Comparison of ENCODE assay signal across 9 cellular contexts in the genomic region with DNA sequence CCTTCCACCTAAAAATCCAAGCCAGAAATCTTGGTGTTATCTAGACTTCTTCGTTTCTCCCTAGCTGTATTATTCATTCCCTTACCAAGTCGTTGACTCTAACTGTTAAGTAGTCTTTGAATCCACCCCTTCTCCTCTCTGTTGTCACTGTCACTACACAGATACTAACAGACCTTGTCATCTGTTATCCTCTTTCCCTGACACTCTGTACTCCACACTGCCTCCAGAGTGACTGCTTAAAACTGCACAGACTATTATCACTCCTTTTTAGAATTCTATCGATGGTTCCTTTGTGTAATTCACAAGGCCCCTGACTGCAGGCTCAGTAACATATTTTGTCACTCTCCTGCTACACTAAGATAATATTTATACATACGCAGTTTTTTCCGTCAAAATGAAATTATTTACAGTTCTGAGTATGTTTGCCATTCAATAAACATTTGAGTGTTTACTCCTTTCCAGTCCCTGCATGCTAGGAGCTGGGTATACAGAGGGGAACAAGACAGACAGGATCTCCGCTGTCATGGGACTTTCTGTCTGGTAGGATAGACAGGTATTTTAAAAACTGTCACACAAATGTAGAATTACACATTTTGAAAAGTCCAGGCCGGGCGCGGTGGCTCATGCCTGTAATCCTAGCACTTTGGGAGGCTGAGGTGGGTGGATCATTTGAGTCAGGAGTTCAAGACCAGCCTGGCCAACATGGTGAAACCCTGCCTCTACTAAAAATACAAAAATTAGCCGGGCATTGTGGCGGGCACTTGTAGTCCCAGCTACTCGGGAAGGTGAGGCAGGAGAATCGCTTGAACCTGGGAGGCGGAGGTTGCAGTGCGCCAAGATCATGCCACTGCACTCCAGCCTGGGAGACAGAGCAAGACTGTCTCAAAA. TPM values are rescaled to one million over a fixed set of nuclear protein-coding genes. Genes with fewer than 3 reads are reported as not detected.
DNase-seq lines count a peak whose midpoint lies in the region; ATAC-seq and TF ChIP-seq lines count a peak whose summit lies in the region.
"Had no signal": no experiment of that assay in that cellular context is flagged by ENCODE, and none has a peak within 500 bp of the region (broad histone marks: within the 10 kb centered on the region; RNA-seq: fewer than 3 reads in every experiment).

No MANE protein-coding gene starts in this region.

- H3K27ac Mint-ChIP-seq in CD14-positive monocyte: peak overlapping the region in 3 of 7 donors; percentile 15 to 80 (median 20)

- H3K4me1 Mint-ChIP-seq in CD14-positive monocyte: peaks cover 21% of the 10 kb centered on the region

- intact Hi-C loops in CD14-positive monocyte (cut with micrococcal nuclease): no loop called here
- intact Hi-C loops in esophagus muscularis mucosa (cut with DNase I): no loop called here

- peaks cover 0 to 2% (median 0%) of the 10 kb centered on the region in 3 donors for H3K27me3 Mint-ChIP-seq in CD14-positive monocyte (ENCODE audit: low read depth in 3 of 3)

- DNase-seq in CD14-positive monocyte (ENCODE audit: low spot score) (no peak), GM12864 (ENCODE audit: low read depth) (no peak), SJSA1 (ENCODE audit: low read depth in 1 of 2, low spot score in 2 of 2) (peak; percentile 90 to 92), fibroblast of mammary gland (ENCODE audit: low read depth) (no peak), 8988T (no peak), hippocampal formation (lab: John Stamatoyannopoulos, UW) (no peak), esophagus muscularis mucosa (ENCODE audit: extremely low spot score) (no peak)

- H3K36me3 Mint-ChIP-seq in CD14-positive monocyte: peaks cover 48 to 73% of the 10 kb centered on the region in 2 donors

- no peak overlapping the region for H3K4me3 Mint-ChIP-seq in CD14-positive monocyte

- 92% methylated on average over 15 of the region's 15 CpGs for whole genome bisulfite sequencing in esophagus muscularis mucosa

- H3K9me3 ChIP-seq in SJSA1 (replicated peaks): peaks cover 3% of the 10 kb centered on the region; the same call in 1 of the 2 replicates
- no peaks in the 10 kb centered on the region for H3K9me3 ChIP-seq in esophagus muscularis mucosa

- no peak for TF ChIP-seq POLR2A in esophagus muscularis mucosa (IDR thresholded peaks at IDR 0.05; ENCODE audit: low read depth)

- peaks cover 0 to 3% (median 0%) of the 10 kb centered on the region in 7 donors for H3K9me3 Mint-ChIP-seq in CD14-positive monocyte

- H3K27me3 ChIP-seq in SJSA1 (replicated peaks): no peaks in the 10 kb centered on the region
- H3K27me3 ChIP-seq in esophagus muscularis mucosa: no peaks in the 10 kb centered on the region

- peaks cover 78% of the 10 kb centered on the region for H3K36me3 ChIP-seq in SJSA1
- H3K36me3 ChIP-seq in esophagus muscularis mucosa: peaks cover 29 to 63% (median 58%) of the 10 kb centered on the region in 4 donors

- TF ChIP-seq EP300 in esophagus muscularis mucosa (IDR thresholded peaks at IDR 0.05): no peak

- H3K27ac ChIP-seq in SJSA1 (no peak overlapping the region), esophagus muscularis mucosa (replicated peaks in 1 of 4) (no peak overlapping the region)
- H3K27ac ChIP-seq: parathyroid adenoma had no signal

- no peak overlapping the region for H3K4me3 ChIP-seq in GM12864 (ENCODE audit: low read depth, low read length)
- H3K4me3 ChIP-seq in SJSA1: no peak overlapping the region
- H3K4me3 ChIP-seq in fibroblast of mammary gland (ENCODE audit: control insufficient read depth, low read depth, low read length): no peak overlapping the region
- H3K4me3 ChIP-seq in esophagus muscularis mucosa: no peak overlapping the region

- TF ChIP-seq CTCF in CD14-positive monocyte (IDR thresholded peaks at IDR 0.05) (peak; percentile 22), GM12864 (IDR thresholded peaks at IDR 0.05; ENCODE audit: low read depth, low read length, missing control alignments) (peak; percentile 34), fibroblast of mammary gland (conservative IDR thresholded peaks at IDR 0.05; ENCODE audit: control insufficient read depth, insufficient read depth, low read depth, low read length) (peak; percentile 23), esophagus muscularis mucosa (IDR thresholded peaks at IDR 0.05) (no peak)

- ATAC-seq in HG03159 (IDR thresholded peaks at IDR 0.05; ENCODE audit: unreplicated experiment): no peak

- peaks cover 19% of the 10 kb centered on the region for H3K4me1 ChIP-seq in SJSA1 (replicated peaks)
- H3K4me1 ChIP-seq in esophagus muscularis mucosa: peaks cover 15 to 20% (median 17%) of the 10 kb centered on the region in 4 donors

RNA-seq across cellular contexts. Expression of a gene that starts 3.8 kb away (rescaled TPM):
- 10 to 100 TPM; 63.5 to 79.8 TPM for polyA plus RNA-seq in CD14-positive monocyte
- 3,352 and 4,750 TPM in 2 replicates for total RNA-seq in SJSA1 (2014; rRNA removed; shearing (Covaris generic))
- total RNA-seq in esophagus muscularis mucosa: 10 to 100 TPM; 53.2 to 81.0 (median 62.7) TPM

RNA-seq across cellular contexts. Expression of a gene that starts 12.0 kb away (rescaled TPM):
- 100 to 1,000 TPM; 211 to 213 TPM for polyA plus RNA-seq in CD14-positive monocyte
- 30.6 TPM in 2 replicates for total RNA-seq in SJSA1 (2014; rRNA removed; shearing (Covaris generic))
- total RNA-seq in esophagus muscularis mucosa: 10 to 100 TPM in 2 of 4 donors, 1 to 10 TPM in 2; 6.0 to 12.9 (median 8.8) TPM

RNA-seq across cellular contexts. Expression of a gene that starts 28.7 kb away (rescaled TPM):
- polyA plus RNA-seq in CD14-positive monocyte: 1 to 10 TPM; 9.3 to 9.4 TPM
- total RNA-seq in SJSA1 (2014; rRNA removed; shearing (Covaris generic)): 564 and 686 TPM in 2 replicates
- 10 to 100 TPM; 14.4 to 43.9 (median 24.4) TPM for total RNA-seq in esophagus muscularis mucosa

RNA-seq across cellular contexts. Expression of a gene that starts 31.0 kb away (rescaled TPM):
- 1 to 10 TPM; 2.4 to 2.6 TPM for polyA plus RNA-seq in CD14-positive monocyte
- 63.3 and 70.5 TPM in 2 replicates for total RNA-seq in SJSA1 (2014; rRNA removed; shearing (Covaris generic))
- 10 to 100 TPM; 13.8 to 19.9 (median 16.9) TPM for total RNA-seq in esophagus muscularis mucosa

RNA-seq across cellular contexts. Expression of a gene that starts 32.1 kb away (rescaled TPM):
- polyA plus RNA-seq in CD14-positive monocyte: not detected
- 225 and 323 TPM in 2 replicates for total RNA-seq in SJSA1 (2014; rRNA removed; shearing (Covaris generic))
- under 1 TPM in 3 of 4 donors, not detected in 1; 0.17 to 0.98 (median 0.84) TPM for total RNA-seq in esophagus muscularis mucosa

Comparison
In these comparisons a context has a peak if more than half of its experiments do, and no peak if none do; other contexts are left out.
1. DNase-seq: peak in SJSA1 (2 of 2); none in CD14-positive monocyte (single experiment), GM12864 (single experiment), fibroblast of mammary gland (single experiment), 8988T (single experiment), hippocampal formation (0 of 2) and esophagus muscularis mucosa (single experiment).
2. CTCF ChIP-seq: peak in CD14-positive monocyte (single experiment), GM12864 (single experiment) and fibroblast of mammary gland (single experiment); none in esophagus muscularis mucosa (0 of 3).
3. RNA of a gene that starts 3.8 kb away (total RNA-seq): 3,352 to 4,750 TPM in SJSA1; 53.2 to 81.0 TPM in esophagus muscularis mucosa; every median in the first group is over 10 times any median in the second.
4. RNA of a gene that starts 28.7 kb away (total RNA-seq): 564 to 686 TPM in SJSA1; 14.4 to 43.9 TPM in esophagus muscularis mucosa; every median in the first group is over 10 times any median in the second.